Comparison of ENCODE assay signal across 27 cellular contexts in the genomic region with DNA sequence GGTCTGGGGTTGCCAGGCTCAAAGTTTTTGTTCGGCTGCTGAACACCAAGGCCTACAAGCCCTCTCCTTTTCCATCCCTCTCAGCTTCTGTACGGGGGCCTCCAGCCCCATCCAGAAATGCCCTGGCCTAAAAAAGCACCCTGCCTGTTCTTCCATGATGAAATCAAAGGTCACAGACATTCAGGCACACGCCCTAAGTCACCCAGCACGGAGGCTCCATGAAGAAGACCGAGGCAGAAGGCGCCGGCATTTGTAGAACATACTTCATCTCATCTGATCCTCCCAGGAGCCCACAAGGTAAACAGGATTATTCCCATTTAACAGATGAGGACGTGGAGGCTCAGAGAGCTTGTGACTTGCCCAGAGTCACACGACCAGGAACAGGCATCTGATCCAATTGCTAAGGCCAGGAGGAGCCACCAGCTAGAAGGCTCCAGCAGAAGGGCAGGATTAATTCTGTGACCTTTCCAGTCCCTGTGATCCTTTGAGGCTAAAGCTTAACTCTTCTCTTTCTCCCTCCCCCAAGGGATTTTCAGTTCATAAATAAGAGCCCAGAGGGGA. TPM values are rescaled to one million over a fixed set of nuclear protein-coding genes. Genes with fewer than 3 reads are reported as not detected.
"Had no signal": no experiment of that assay in that cellular context is flagged by ENCODE, and none has a peak within 500 bp of the region (broad histone marks: within the 10 kb centered on the region; RNA-seq: fewer than 3 reads in every experiment).

No MANE protein-coding gene starts in this region.

- H3K27ac Mint-ChIP-seq: activated CD4-positive, alpha-beta memory T cell treated with anti-CD3 and anti-CD28 coated beads, Interleukin-2, amount 10 ng/mL, durations not matched to agents 7 days and 5 days; activated CD4-positive, alpha-beta T cell treated with anti-CD3 and anti-CD28 coated beads, Interleukin-2, amount 10 ng/mL, durations not matched to agents 24 days and 14 days; activated T-helper 1 cell treated with anti-CD3 and anti-CD28 coated beads, Interleukin-12 subunit alpha, Interleukin-12 subunit beta, Interleukin-2, Interleukin-4 antibody, amounts not matched to agents 30 ng/mL and 10 ng/mL and 1 ng/mL, durations not matched to agents 14 hours and 24 hours and 36 hours; dendritic cell treated with granulocyte-macrophage colony-stimulating factor and Interleukin-4, amounts not matched to agents 40 ng/mL and 50 ng/mL, for 4 days; mesothelial cell of epicardium; natural killer cell treated with Interleukin-12 subunit alpha and Interleukin-12 subunit beta and Interleukin-15 and Interleukin-18, amount 100 ng/mL, for 72 hours; T-helper 1 cell treated with Interleukin-12 subunit alpha and Interleukin-12 subunit beta and Interleukin-4 antibody, amounts not matched to agents 30 μg/mL and 1 μg/mL, for 36 hours; type B pancreatic cell had no signal

- DNase-seq: activated CD4-positive, alpha-beta memory T cell treated with anti-CD3 and anti-CD28 coated beads, Interleukin-2, amount 10 ng/mL, durations not matched to agents 7 days and 5 days; activated CD4-positive, alpha-beta T cell treated with anti-CD3 and anti-CD28 coated beads, Interleukin-2, amount 10 ng/mL, durations not matched to agents 24 days and 14 days; activated gamma-delta T cell; activated naive CD4-positive, alpha-beta T cell treated with anti-CD3 and anti-CD28 coated beads, Interleukin-2, amount 50 U/mL, for 16 hours; brain microvascular endothelial cell; caudate nucleus; effector CD4-positive, alpha-beta T cell; erythroblast; kidney; pancreas; stimulated activated CD4-positive, alpha-beta T cell treated with anti-CD3 and anti-CD28 coated beads, Interleukin-15, amount 100 ng/mL, for 24 hours; stimulated activated naive B cell treated with anti-CD40 and anti-IgM and Interleukin-4, amounts not matched to agents 10 μg/mL and 1 μg/mL and 100 μg/mL, for 72 hours; testis had no signal

- H3K9me3 Mint-ChIP-seq: activated CD4-positive, alpha-beta memory T cell treated with anti-CD3 and anti-CD28 coated beads, Interleukin-2, amount 10 ng/mL, durations not matched to agents 7 days and 5 days; activated CD4-positive, alpha-beta T cell treated with anti-CD3 and anti-CD28 coated beads, Interleukin-2, amount 10 ng/mL, durations not matched to agents 24 days and 14 days; activated T-helper 1 cell treated with anti-CD3 and anti-CD28 coated beads, Interleukin-12 subunit alpha, Interleukin-12 subunit beta, Interleukin-2, Interleukin-4 antibody, amounts not matched to agents 30 ng/mL and 10 ng/mL and 1 ng/mL, durations not matched to agents 14 hours and 24 hours and 36 hours; dendritic cell treated with granulocyte-macrophage colony-stimulating factor and Interleukin-4, amounts not matched to agents 40 ng/mL and 50 ng/mL, for 4 days; mesothelial cell of epicardium; natural killer cell treated with Interleukin-12 subunit alpha and Interleukin-12 subunit beta and Interleukin-15 and Interleukin-18, amount 100 ng/mL, for 72 hours; stimulated activated naive B cell treated with anti-CD40 and anti-IgM and Interleukin-4, amounts not matched to agents 10 μg/mL and 1 μg/mL and 100 μg/mL, for 72 hours; T-helper 1 cell treated with Interleukin-12 subunit alpha and Interleukin-12 subunit beta and Interleukin-4 antibody, amounts not matched to agents 30 μg/mL and 1 μg/mL, for 36 hours; type B pancreatic cell had no signal

- H3K4me2 ChIP-seq: smooth muscle cell had no signal

- ATAC-seq: activated CD4-positive, CD25-positive, alpha-beta regulatory T cell treated with anti-CD3 and anti-CD28 coated beads, Interleukin-2, amount 50 U/mL, for 24 hours; natural killer cell treated with Interleukin-12 subunit alpha and Interleukin-12 subunit beta and Interleukin-15 and Interleukin-18, amount 100 ng/mL, for 72 hours; pancreas; sciatic nerve; stimulated activated naive B cell treated with anti-CD40 and anti-IgM and Interleukin-4, amounts not matched to agents 10 μg/mL and 1 μg/mL and 100 μg/mL, for 72 hours had no signal

- H3K4me3 Mint-ChIP-seq: activated CD4-positive, alpha-beta memory T cell treated with anti-CD3 and anti-CD28 coated beads, Interleukin-2, amount 10 ng/mL, durations not matched to agents 7 days and 5 days; activated CD4-positive, alpha-beta T cell treated with anti-CD3 and anti-CD28 coated beads, Interleukin-2, amount 10 ng/mL, durations not matched to agents 24 days and 14 days; activated T-helper 1 cell treated with anti-CD3 and anti-CD28 coated beads, Interleukin-12 subunit alpha, Interleukin-12 subunit beta, Interleukin-2, Interleukin-4 antibody, amounts not matched to agents 30 ng/mL and 10 ng/mL and 1 ng/mL, durations not matched to agents 14 hours and 24 hours and 36 hours; dendritic cell treated with granulocyte-macrophage colony-stimulating factor and Interleukin-4, amounts not matched to agents 40 ng/mL and 50 ng/mL, for 4 days; mesothelial cell of epicardium; natural killer cell treated with Interleukin-12 subunit alpha and Interleukin-12 subunit beta and Interleukin-15 and Interleukin-18, amount 100 ng/mL, for 72 hours; stimulated activated naive B cell treated with anti-CD40 and anti-IgM and Interleukin-4, amounts not matched to agents 10 μg/mL and 1 μg/mL and 100 μg/mL, for 72 hours; T-helper 1 cell treated with Interleukin-12 subunit alpha and Interleukin-12 subunit beta and Interleukin-4 antibody, amounts not matched to agents 30 μg/mL and 1 μg/mL, for 36 hours; type B pancreatic cell had no signal

- H3K9me3 ChIP-seq: ascending aorta, left lung, pancreas, testis, vagina had no signal

- H3K36me3 Mint-ChIP-seq: mesothelial cell of epicardium; natural killer cell treated with Interleukin-12 subunit alpha and Interleukin-12 subunit beta and Interleukin-15 and Interleukin-18, amount 100 ng/mL, for 72 hours; stimulated activated naive B cell treated with anti-CD40 and anti-IgM and Interleukin-4, amounts not matched to agents 10 μg/mL and 1 μg/mL and 100 μg/mL, for 72 hours; type B pancreatic cell had no signal

- H3K27ac ChIP-seq: ascending aorta, brain microvascular endothelial cell, left lung, pancreas, testis, vagina had no signal

- H3K4me1 ChIP-seq: ascending aorta, vagina had no signal

- H3K4me3 ChIP-seq: ascending aorta, left lung, pancreas, smooth muscle cell, testis, vagina had no signal

- H3K36me3 ChIP-seq: ascending aorta, brain microvascular endothelial cell, left lung, pancreas, vagina had no signal

RNA-seq across cellular contexts. Expression of a gene that starts 38.5 kb away (rescaled TPM):
- total RNA-seq: lung microvascular endothelial cell, mesothelial cell of epicardium, smooth muscle cell had no signal
- polyA plus RNA-seq: fibroblast of lung, smooth muscle cell had no signal
